ENCODE assay signal across 1 cellular context in genomic region chr4:95516528-95517011, GRCh38.
TF ChIP-seq lines count a peak whose summit lies in the region.

No MANE protein-coding gene starts in this region.

TF ChIP-seq in K562, 482 proteins besides CTCF, POLR2A, EP300 and RAD21:
- TF ChIP-seq MAFK (IDR thresholded peaks at IDR 0.05; ENCODE audit: low read length) (no peak), MYNN (IDR thresholded peaks at IDR 0.05) (no peak), MYNN (CRISPR knock-in tag; IDR thresholded peaks at IDR 0.05) (no peak), TAF7 (tag; IDR thresholded peaks at IDR 0.05) (no peak), FOS (IDR thresholded peaks at IDR 0.05; ENCODE audit: extremely low read depth, insufficient read length) (no peak), ZBTB11 (CRISPR knock-in tag; IDR thresholded peaks at IDR 0.05) (0 out of 6 replicates have a peak, but pooled peaks of 1 of the 3 experiments have one; percentile 36), GABPA (tag; conservative IDR thresholded peaks at IDR 0.05; ENCODE audit: low read depth) (peak; percentile 53)
- TF ChIP-seq, protein P1, sequence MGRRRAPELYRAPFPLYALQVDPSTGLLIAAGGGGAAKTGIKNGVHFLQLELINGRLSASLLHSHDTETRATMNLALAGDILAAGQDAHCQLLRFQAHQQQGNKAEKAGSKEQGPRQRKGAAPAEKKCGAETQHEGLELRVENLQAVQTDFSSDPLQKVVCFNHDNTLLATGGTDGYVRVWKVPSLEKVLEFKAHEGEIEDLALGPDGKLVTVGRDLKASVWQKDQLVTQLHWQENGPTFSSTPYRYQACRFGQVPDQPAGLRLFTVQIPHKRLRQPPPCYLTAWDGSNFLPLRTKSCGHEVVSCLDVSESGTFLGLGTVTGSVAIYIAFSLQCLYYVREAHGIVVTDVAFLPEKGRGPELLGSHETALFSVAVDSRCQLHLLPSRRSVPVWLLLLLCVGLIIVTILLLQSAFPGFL (CRISPR knock-in tag; IDR thresholded peaks at IDR 0.05), result no peak
